In genomic region chr19:6737873-6738725, GRCh38 we compare ENCODE assay signal across 8 cellular contexts. TPM values are rescaled to one million over a fixed set of nuclear protein-coding genes. Genes with fewer than 3 reads are reported as not detected.
DNase-seq lines count a peak whose midpoint lies in the region; ATAC-seq and TF ChIP-seq lines count a peak whose summit lies in the region.

No MANE protein-coding gene starts in this region.

- peak overlapping the region; percentile 77; the same call in 1 of the 2 replicates for H3K27ac ChIP-seq in HUES6 (ENCODE audit: low read depth, low read length)
- H3K27ac ChIP-seq in neutrophil = peak overlapping the region; percentile 91
- H3K27ac ChIP-seq in thoracic aorta = peak overlapping the region; percentile 82 to 90

- H3K27me3 ChIP-seq in HUES6 (ENCODE audit: control insufficient read depth, insufficient read depth, low read length) (no peaks in the 10 kb centered on the region), neutrophil (peaks cover 35% of the 10 kb centered on the region), thoracic aorta (replicated peaks; ENCODE audit: insufficient read depth) (no peaks in the 10 kb centered on the region)

- H3K4me3 ChIP-seq in HUES6 (ENCODE audit: low read depth, low read length) = peak overlapping the region; percentile 61
- peak overlapping the region; percentile 11 to 31 for H3K4me3 ChIP-seq in foreskin fibroblast (ENCODE audit: low read depth in 1 of 2, low read length in 2 of 2)
- peak overlapping the region; percentile 81 to 99 for H3K4me3 ChIP-seq in neutrophil (ENCODE audit: low read depth in 1 of 2, low read length in 1 of 2)
- H3K4me3 ChIP-seq in thoracic aorta = peak overlapping the region; percentile 88

- peak overlapping the region; percentile 87 for H3K9ac ChIP-seq in HUES6 (ENCODE audit: low read length)

- DNase-seq in GM04503 (ENCODE audit: low read depth) = peak; percentile 51
- peak; percentile 85 to 100 for DNase-seq in SHP77 (lab: John Stamatoyannopoulos, UW)
- DNase-seq in activated T-helper 9 cell treated with anti-CD3 and anti-CD28 coated beads, Interleukin-2, amount 50 U/mL, for 16 hours (ENCODE audit: low read depth) = peak; percentile 59
- DNase-seq in foreskin fibroblast = peak; percentile 75 to 91
- DNase-seq in thoracic aorta (ENCODE audit: low spot score) = peak; percentile 98

- H3K9me3 ChIP-seq in HUES6 (ENCODE audit: control insufficient read depth, insufficient read depth, low read depth, low read length) = no peaks in the 10 kb centered on the region
- no peaks in the 10 kb centered on the region for H3K9me3 ChIP-seq in neutrophil
- H3K9me3 ChIP-seq in thoracic aorta = no peaks in the 10 kb centered on the region

- peaks cover 21% of the 10 kb centered on the region for H3K36me3 ChIP-seq in HUES6 (ENCODE audit: control insufficient read depth, insufficient read depth, low read length)
- peaks cover 20% of the 10 kb centered on the region for H3K36me3 ChIP-seq in neutrophil
- H3K36me3 ChIP-seq in thoracic aorta = peaks cover 10% of the 10 kb centered on the region

- ATAC-seq in thoracic aorta (ENCODE audit: insufficient number of reproducible peaks, low FRiP score, low read depth) (no peak), HG02973 (IDR thresholded peaks at IDR 0.05; ENCODE audit: unreplicated experiment) (no peak)

- TF ChIP-seq CTCF in foreskin fibroblast (IDR thresholded peaks at IDR 0.05; ENCODE audit: low read depth, low read length) = peak; percentile 67
- peak; percentile 28 for TF ChIP-seq CTCF in neutrophil (IDR thresholded peaks at IDR 0.05)
- peak; percentile 51 for TF ChIP-seq CTCF in thoracic aorta (IDR thresholded peaks at IDR 0.05)

- H3K4me1 ChIP-seq in HUES6 (ENCODE audit: control insufficient read depth, insufficient read depth, low read length) (peaks cover 45% of the 10 kb centered on the region), neutrophil (ENCODE audit: control insufficient read depth in 1 of 2, insufficient read depth in 1 of 2, low read depth in 1 of 2, low read length in 1 of 2) (peaks cover 53 to 59% of the 10 kb centered on the region in 2 experiments), thoracic aorta (ENCODE audit: control insufficient read depth in 1 of 2, low read depth in 2 of 2) (peaks cover 24 to 54% of the 10 kb centered on the region in 2 donors)

RNA-seq across cellular contexts. Expression of gene GPR108, which starts 0.7 kb away (rescaled TPM):
- 10 to 100 TPM; 32.2 to 84.2 TPM for total RNA-seq in thoracic aorta

RNA-seq across cellular contexts. Expression of gene TRIP10, which starts 1.4 kb away (rescaled TPM):
- 100 to 1,000 TPM in 1 of 2 donors, 10 to 100 TPM in 1; 98.2 to 105 TPM for total RNA-seq in thoracic aorta

RNA-seq across cellular contexts. Expression of gene C3, which starts 17.6 kb away (rescaled TPM):
- 100 to 1,000 TPM; 277 to 754 TPM for total RNA-seq in thoracic aorta

RNA-seq across cellular contexts. Expression of gene SH2D3A, which starts 29.1 kb away (rescaled TPM):
- total RNA-seq in thoracic aorta = 1 to 10 TPM in 1 of 2 donors, under 1 TPM in 1; 0.68 to 7.1 TPM

RNA-seq across cellular contexts. Expression of gene VAV1, which starts 34.4 kb away (rescaled TPM):
- total RNA-seq in thoracic aorta = 10 to 100 TPM in 1 of 2 donors, 1 to 10 TPM in 1; 7.6 to 12.2 TPM

Comparison
In these comparisons a context has a peak if more than half of its experiments do, and no peak if none do; other contexts are left out.
1. H3K4me3 ChIP-seq: peak in every context shown above with its lines; median percentile 90 in neutrophil; 88 in thoracic aorta; 61 in HUES6; 21 in foreskin fibroblast.